ENCODE assay signal across 16 cellular contexts in the genomic region with DNA sequence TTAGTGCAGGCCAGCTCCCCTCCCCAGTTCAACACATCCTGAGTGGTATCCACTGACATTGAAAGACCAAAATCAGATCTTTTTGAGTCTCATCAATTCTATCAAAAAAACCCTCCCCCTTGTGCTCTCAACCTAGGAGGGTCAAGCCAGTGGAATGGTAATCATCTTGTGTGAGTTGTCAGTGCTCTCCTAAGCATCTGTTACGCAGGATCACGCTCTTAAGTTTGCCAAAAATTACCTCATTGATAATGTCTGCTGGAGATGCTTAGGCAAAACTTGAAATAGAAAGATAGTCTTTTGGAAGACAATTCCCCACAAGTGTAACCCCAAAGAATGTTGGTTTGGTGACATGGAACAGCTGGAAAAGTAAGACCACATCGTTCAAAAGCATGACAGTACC.
A peak's percentile ranks its signal among the peaks of the same experiment; 100 is the strongest.
DNase-seq lines count a peak whose midpoint lies in the region; ATAC-seq and TF ChIP-seq lines count a peak whose summit lies in the region.
"Had no signal": no experiment of that assay in that cellular context is flagged by ENCODE, and none has a peak within 500 bp of the region (broad histone marks: within the 10 kb centered on the region; RNA-seq: fewer than 3 reads in every experiment).

No MANE protein-coding gene starts in this region.

- DNase-seq in T-helper 1 cell = no peak
- DNase-seq in NCI-H446 (lab: John Stamatoyannopoulos, UW) = peak; percentile 39 to 68
- DNase-seq in natural killer cell treated with Interleukin-12 subunit alpha and Interleukin-12 subunit beta and Interleukin-15 and Interleukin-18, amount 100 ng/mL, for 72 hours (ENCODE audit: low spot score) = no peak
- no peak for DNase-seq in OCI-M1 (lab: John Stamatoyannopoulos, UW)
- DNase-seq in HK-2 (ENCODE audit: unreplicated experiment) = no peak
- DNase-seq in NCI-H1105 (lab: John Stamatoyannopoulos, UW) = no peak
- DNase-seq: activated CD4-positive, CD25-positive, alpha-beta regulatory T cell; amniotic stem cell; H7; NCI-H1930; NCI-H524 treated with DMSO at 0.1 percent for 48 hours; PC-9; SW 1271 had no signal

- no peaks in the 10 kb centered on the region for H3K27me3 Mint-ChIP-seq in T-helper 1 cell treated with Interleukin-12 subunit alpha and Interleukin-12 subunit beta and Interleukin-4 antibody, amounts not matched to agents 30 μg/mL and 1 μg/mL, for 36 hours (ENCODE audit: low read depth)
- no peaks in the 10 kb centered on the region for H3K27me3 Mint-ChIP-seq in brain
- H3K27me3 Mint-ChIP-seq in natural killer cell treated with Interleukin-12 subunit alpha and Interleukin-12 subunit beta and Interleukin-15 and Interleukin-18, amount 100 ng/mL, for 72 hours = no peaks in the 10 kb centered on the region

- H3K9me3 Mint-ChIP-seq in T-helper 1 cell treated with Interleukin-12 subunit alpha and Interleukin-12 subunit beta and Interleukin-4 antibody, amounts not matched to agents 30 μg/mL and 1 μg/mL, for 36 hours = peaks cover 21% of the 10 kb centered on the region
- peaks cover 4 to 18% (median 10%) of the 10 kb centered on the region in 5 experiments for H3K9me3 Mint-ChIP-seq in brain
- H3K9me3 Mint-ChIP-seq in natural killer cell treated with Interleukin-12 subunit alpha and Interleukin-12 subunit beta and Interleukin-15 and Interleukin-18, amount 100 ng/mL, for 72 hours = peaks cover 9% of the 10 kb centered on the region

- H3K4me1 Mint-ChIP-seq in T-helper 1 cell treated with Interleukin-12 subunit alpha and Interleukin-12 subunit beta and Interleukin-4 antibody, amounts not matched to agents 30 μg/mL and 1 μg/mL, for 36 hours (ENCODE audit: low read depth) = peaks cover 51% of the 10 kb centered on the region
- peaks cover 38% of the 10 kb centered on the region for H3K4me1 Mint-ChIP-seq in brain
- peaks cover 53 to 54% of the 10 kb centered on the region in 2 donors for H3K4me1 Mint-ChIP-seq in natural killer cell treated with Interleukin-12 subunit alpha and Interleukin-12 subunit beta and Interleukin-15 and Interleukin-18, amount 100 ng/mL, for 72 hours (ENCODE audit: low read depth in 2 of 2)

- peaks cover 27% of the 10 kb centered on the region for H3K36me3 Mint-ChIP-seq in T-helper 1 cell treated with Interleukin-12 subunit alpha and Interleukin-12 subunit beta and Interleukin-4 antibody, amounts not matched to agents 30 μg/mL and 1 μg/mL, for 36 hours (ENCODE audit: low read depth)
- H3K36me3 Mint-ChIP-seq in brain = peaks cover 4% of the 10 kb centered on the region
- peaks cover 15% of the 10 kb centered on the region for H3K36me3 Mint-ChIP-seq in natural killer cell treated with Interleukin-12 subunit alpha and Interleukin-12 subunit beta and Interleukin-15 and Interleukin-18, amount 100 ng/mL, for 72 hours
- H3K36me3 Mint-ChIP-seq: CD14-positive monocyte had no signal

- no peak for ATAC-seq in natural killer cell treated with Interleukin-12 subunit alpha and Interleukin-12 subunit beta and Interleukin-15 and Interleukin-18, amount 100 ng/mL, for 72 hours

- no peak for TF ChIP-seq CTCF in brain (conservative IDR thresholded peaks at IDR 0.05)

- H3K4me3 Mint-ChIP-seq in T-helper 1 cell treated with Interleukin-12 subunit alpha and Interleukin-12 subunit beta and Interleukin-4 antibody, amounts not matched to agents 30 μg/mL and 1 μg/mL, for 36 hours = no peak overlapping the region
- peak overlapping the region in 1 of 5 experiments; percentile 25 for H3K4me3 Mint-ChIP-seq in brain
- peak overlapping the region; percentile 85 for H3K4me3 Mint-ChIP-seq in natural killer cell treated with Interleukin-12 subunit alpha and Interleukin-12 subunit beta and Interleukin-15 and Interleukin-18, amount 100 ng/mL, for 72 hours
- H3K4me3 Mint-ChIP-seq: CD14-positive monocyte had no signal

- peak overlapping the region; percentile 79 for H3K27ac Mint-ChIP-seq in T-helper 1 cell treated with Interleukin-12 subunit alpha and Interleukin-12 subunit beta and Interleukin-4 antibody, amounts not matched to agents 30 μg/mL and 1 μg/mL, for 36 hours
- H3K27ac Mint-ChIP-seq in brain = peak overlapping the region in 3 of 5 experiments; percentile 9 to 92 (median 82)
- peak overlapping the region; percentile 90 to 94 for H3K27ac Mint-ChIP-seq in natural killer cell treated with Interleukin-12 subunit alpha and Interleukin-12 subunit beta and Interleukin-15 and Interleukin-18, amount 100 ng/mL, for 72 hours
- H3K27ac Mint-ChIP-seq: CD14-positive monocyte had no signal

Comparison
In these comparisons a context has a peak if more than half of its experiments do, and no peak if none do; other contexts are left out.
1. DNase-seq: peak in NCI-H446 (2 of 2); none in T-helper 1 cell (0 of 5), natural killer cell treated with Interleukin-12 subunit alpha and Interleukin-12 subunit beta and Interleukin-15 and Interleukin-18, amount 100 ng/mL, for 72 hours (single experiment), OCI-M1 (single experiment), HK-2 (single experiment) and NCI-H1105 (single experiment).
2. Peak in every context shown above with its lines, with median percentiles within 50 percentile points of each other: H3K27ac Mint-ChIP-seq.